ENCODE assay signal across 8 cellular contexts in the genomic region with DNA sequence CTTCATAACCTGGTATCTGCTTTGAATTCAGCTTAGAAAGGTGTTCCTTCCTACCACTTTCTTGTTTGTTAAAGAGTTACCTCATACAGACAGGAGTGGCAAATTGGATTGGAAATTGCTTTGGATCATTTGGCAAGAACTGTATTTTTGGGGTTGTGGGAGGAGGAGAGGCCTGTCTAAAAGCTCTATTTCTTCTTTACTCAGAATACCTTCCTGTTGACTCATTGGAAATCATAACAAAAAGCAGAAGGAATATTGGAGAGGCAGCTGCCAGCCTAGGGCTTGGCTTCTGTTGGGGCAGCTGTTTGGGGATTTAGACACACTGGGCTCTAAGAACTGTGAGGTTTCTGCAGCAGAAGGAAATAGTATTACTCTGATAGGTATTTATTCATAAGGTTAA. TPM values are rescaled to one million over a fixed set of nuclear protein-coding genes. Genes with fewer than 3 reads are reported as not detected.
DNase-seq lines count a peak whose midpoint lies in the region; ATAC-seq and TF ChIP-seq lines count a peak whose summit lies in the region.

No MANE protein-coding gene starts in this region.

- H3K27ac ChIP-seq in BLaER1 (no peak overlapping the region), sigmoid colon (peak overlapping the region; percentile 80 to 90 (median 86))

- H3K27me3 Mint-ChIP-seq in WTC11 (ENCODE audit: low read depth) = no peaks in the 10 kb centered on the region

- H3K4me1 Mint-ChIP-seq in WTC11 = peaks cover 69% of the 10 kb centered on the region

- H3K9me3 ChIP-seq in BLaER1 = peaks cover 18% of the 10 kb centered on the region
- H3K9me3 ChIP-seq in sigmoid colon = no peaks in the 10 kb centered on the region

- CTCF ChIA-PET in WTC11 (lab: Charles Lee) = interaction anchor here (0.8 to 1.3 kb wide), 2 partner anchors 12 to 14 kb away, joined by 3 to 4 read pairs; partner anchors contain the start of gene IQGAP1

- POLR2A ChIA-PET in WTC11 (lab: Charles Lee) = interaction anchor here (1.1 kb wide), 1 partner anchor 14 kb away, joined by 3 read pairs; no protein-coding TSS in a partner anchor

- H3K9ac ChIP-seq in BLaER1 = no peak overlapping the region

- H3K4me1 ChIP-seq in BLaER1 (peaks cover 53% of the 10 kb centered on the region), sigmoid colon (peaks cover 0 to 80% (median 74%) of the 10 kb centered on the region in 4 donors)

- no peak for TF ChIP-seq EP300 in sigmoid colon (IDR thresholded peaks at IDR 0.05)

- H3K36me3 Mint-ChIP-seq in WTC11 = no peaks in the 10 kb centered on the region

- H3K9me3 Mint-ChIP-seq in WTC11 = no peaks in the 10 kb centered on the region

- H3K27me3 ChIP-seq in BLaER1 = no peaks in the 10 kb centered on the region
- H3K27me3 ChIP-seq in sigmoid colon = no peaks in the 10 kb centered on the region

- H3K4me3 Mint-ChIP-seq in WTC11 = no peak overlapping the region

- intact Hi-C loops in sigmoid colon (cut with DNase I) = no loop called here

- TF ChIP-seq CTCF in WTC11 (IDR thresholded peaks at IDR 0.05) (no peak), sigmoid colon (IDR thresholded peaks at IDR 0.05) (no peak)

- H3K4me2 ChIP-seq in BLaER1 = peak overlapping the region; percentile 68

- H3K36me3 ChIP-seq in BLaER1 (peaks cover 12% of the 10 kb centered on the region), sigmoid colon (no peaks in the 10 kb centered on the region)

- DNase-seq in KBM-7 = peak; percentile 64
- no peak for DNase-seq in WTC11 (ENCODE audit: low spot score)
- peak; percentile 68 for DNase-seq in foreskin melanocyte
- DNase-seq in sigmoid colon = peak; percentile 73
- no peak for DNase-seq in HuH-7.5 (ENCODE audit: low spot score)

- in situ Hi-C loops in KBM-7 (cut with MboI; ENCODE audit: low pct_unique_long_range_greater_than_20kb, low sequenced_read_pairs) = no loop called here

- H3K27ac Mint-ChIP-seq in WTC11 = peak overlapping the region; percentile 95

- H3K4me3 ChIP-seq in BLaER1 (no peak overlapping the region), sigmoid colon (no peak overlapping the region)

- no peak for TF ChIP-seq POLR2A in sigmoid colon (IDR thresholded peaks at IDR 0.05)

- H4K20me1 ChIP-seq in BLaER1 = peaks cover 48% of the 10 kb centered on the region

- ATAC-seq in WTC11 (no peak), GM19452 (IDR thresholded peaks at IDR 0.05; ENCODE audit: unreplicated experiment) (no peak), HG03439 (IDR thresholded peaks at IDR 0.05; ENCODE audit: unreplicated experiment) (no peak)

TF ChIP-seq in WTC11, 78 proteins besides CTCF, POLR2A, EP300 and RAD21:
- TF ChIP-seq, protein P1, sequence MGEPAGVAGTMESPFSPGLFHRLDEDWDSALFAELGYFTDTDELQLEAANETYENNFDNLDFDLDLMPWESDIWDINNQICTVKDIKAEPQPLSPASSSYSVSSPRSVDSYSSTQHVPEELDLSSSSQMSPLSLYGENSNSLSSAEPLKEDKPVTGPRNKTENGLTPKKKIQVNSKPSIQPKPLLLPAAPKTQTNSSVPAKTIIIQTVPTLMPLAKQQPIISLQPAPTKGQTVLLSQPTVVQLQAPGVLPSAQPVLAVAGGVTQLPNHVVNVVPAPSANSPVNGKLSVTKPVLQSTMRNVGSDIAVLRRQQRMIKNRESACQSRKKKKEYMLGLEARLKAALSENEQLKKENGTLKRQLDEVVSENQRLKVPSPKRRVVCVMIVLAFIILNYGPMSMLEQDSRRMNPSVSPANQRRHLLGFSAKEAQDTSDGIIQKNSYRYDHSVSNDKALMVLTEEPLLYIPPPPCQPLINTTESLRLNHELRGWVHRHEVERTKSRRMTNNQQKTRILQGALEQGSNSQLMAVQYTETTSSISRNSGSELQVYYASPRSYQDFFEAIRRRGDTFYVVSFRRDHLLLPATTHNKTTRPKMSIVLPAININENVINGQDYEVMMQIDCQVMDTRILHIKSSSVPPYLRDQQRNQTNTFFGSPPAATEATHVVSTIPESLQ (CRISPR knock-in tag; IDR thresholded peaks at IDR 0.05) = no peak
- TF ChIP-seq ATF2 (CRISPR knock-in tag; IDR thresholded peaks at IDR 0.05; ENCODE audit: borderline replicate concordance, low read depth) (no peak), ZNF138 (CRISPR knock-in tag; conservative IDR thresholded peaks at IDR 0.05) (no peak), ZMAT4 (CRISPR knock-in tag; IDR thresholded peaks at IDR 0.05) (no peak), SMAD4 (CRISPR knock-in tag; IDR thresholded peaks at IDR 0.05) (no peak), USF1 (CRISPR knock-in tag; IDR thresholded peaks at IDR 0.05) (no peak), ZNF263 (CRISPR knock-in tag; IDR thresholded peaks at IDR 0.05; ENCODE audit: low read depth) (no peak), EMX1 (CRISPR knock-in tag; IDR thresholded peaks at IDR 0.05) (no peak), CREB1 (CRISPR knock-in tag; IDR thresholded peaks at IDR 0.05) (no peak), SOX15 (CRISPR knock-in tag; IDR thresholded peaks at IDR 0.05) (no peak), JUN (CRISPR knock-in tag; IDR thresholded peaks at IDR 0.05) (no peak), NR1H2 (CRISPR knock-in tag; IDR thresholded peaks at IDR 0.05) (no peak), PRRX2 (CRISPR knock-in tag; IDR thresholded peaks at IDR 0.05) (no peak), TEAD1 (CRISPR knock-in tag; IDR thresholded peaks at IDR 0.05) (no peak)
- TF ChIP-seq, protein P2, sequence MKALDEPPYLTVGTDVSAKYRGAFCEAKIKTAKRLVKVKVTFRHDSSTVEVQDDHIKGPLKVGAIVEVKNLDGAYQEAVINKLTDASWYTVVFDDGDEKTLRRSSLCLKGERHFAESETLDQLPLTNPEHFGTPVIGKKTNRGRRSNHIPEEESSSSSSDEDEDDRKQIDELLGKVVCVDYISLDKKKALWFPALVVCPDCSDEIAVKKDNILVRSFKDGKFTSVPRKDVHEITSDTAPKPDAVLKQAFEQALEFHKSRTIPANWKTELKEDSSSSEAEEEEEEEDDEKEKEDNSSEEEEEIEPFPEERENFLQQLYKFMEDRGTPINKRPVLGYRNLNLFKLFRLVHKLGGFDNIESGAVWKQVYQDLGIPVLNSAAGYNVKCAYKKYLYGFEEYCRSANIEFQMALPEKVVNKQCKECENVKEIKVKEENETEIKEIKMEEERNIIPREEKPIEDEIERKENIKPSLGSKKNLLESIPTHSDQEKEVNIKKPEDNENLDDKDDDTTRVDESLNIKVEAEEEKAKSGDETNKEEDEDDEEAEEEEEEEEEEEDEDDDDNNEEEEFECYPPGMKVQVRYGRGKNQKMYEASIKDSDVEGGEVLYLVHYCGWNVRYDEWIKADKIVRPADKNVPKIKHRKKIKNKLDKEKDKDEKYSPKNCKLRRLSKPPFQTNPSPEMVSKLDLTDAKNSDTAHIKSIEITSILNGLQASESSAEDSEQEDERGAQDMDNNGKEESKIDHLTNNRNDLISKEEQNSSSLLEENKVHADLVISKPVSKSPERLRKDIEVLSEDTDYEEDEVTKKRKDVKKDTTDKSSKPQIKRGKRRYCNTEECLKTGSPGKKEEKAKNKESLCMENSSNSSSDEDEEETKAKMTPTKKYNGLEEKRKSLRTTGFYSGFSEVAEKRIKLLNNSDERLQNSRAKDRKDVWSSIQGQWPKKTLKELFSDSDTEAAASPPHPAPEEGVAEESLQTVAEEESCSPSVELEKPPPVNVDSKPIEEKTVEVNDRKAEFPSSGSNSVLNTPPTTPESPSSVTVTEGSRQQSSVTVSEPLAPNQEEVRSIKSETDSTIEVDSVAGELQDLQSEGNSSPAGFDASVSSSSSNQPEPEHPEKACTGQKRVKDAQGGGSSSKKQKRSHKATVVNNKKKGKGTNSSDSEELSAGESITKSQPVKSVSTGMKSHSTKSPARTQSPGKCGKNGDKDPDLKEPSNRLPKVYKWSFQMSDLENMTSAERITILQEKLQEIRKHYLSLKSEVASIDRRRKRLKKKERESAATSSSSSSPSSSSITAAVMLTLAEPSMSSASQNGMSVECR (CRISPR knock-in tag; IDR thresholded peaks at IDR 0.05; ENCODE audit: borderline replicate concordance) = no peak
- TF ChIP-seq, protein P3, sequence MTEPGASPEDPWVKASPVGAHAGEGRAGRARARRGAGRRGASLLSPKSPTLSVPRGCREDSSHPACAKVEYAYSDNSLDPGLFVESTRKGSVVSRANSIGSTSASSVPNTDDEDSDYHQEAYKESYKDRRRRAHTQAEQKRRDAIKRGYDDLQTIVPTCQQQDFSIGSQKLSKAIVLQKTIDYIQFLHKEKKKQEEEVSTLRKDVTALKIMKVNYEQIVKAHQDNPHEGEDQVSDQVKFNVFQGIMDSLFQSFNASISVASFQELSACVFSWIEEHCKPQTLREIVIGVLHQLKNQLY (CRISPR knock-in tag; IDR thresholded peaks at IDR 0.05) = no peak

RNA-seq across cellular contexts. Expression of gene IQGAP1, which starts 14.2 kb away (rescaled TPM):
- total RNA-seq in WTC11 (2021) (83.0 to 106 TPM (median 86.8 TPM) in 3 replicates), sigmoid colon (100 to 1,000 TPM; 135 to 283 (median 183) TPM)
- 100 to 1,000 TPM in 1 of 3 donors, 10 to 100 TPM in 2; 96.7 to 120 (median 97.6) TPM for polyA plus RNA-seq in sigmoid colon

RNA-seq across cellular contexts. Expression of gene ZNF774, which starts 50.1 kb away (rescaled TPM):
- total RNA-seq in WTC11 (2021) (2.6 to 3.6 TPM (median 2.9 TPM) in 3 replicates), sigmoid colon (1 to 10 TPM; 1.5 to 4.3 (median 2.5) TPM)
- polyA plus RNA-seq in sigmoid colon = 1 to 10 TPM; 1.4 to 4.0 (median 1.8) TPM

Comparison
In these comparisons a context has a peak if more than half of its experiments do, and no peak if none do; other contexts are left out.
1. DNase-seq: peak in KBM-7 (single experiment), foreskin melanocyte (single experiment) and sigmoid colon (single experiment); none in WTC11 (single experiment) and HuH-7.5 (single experiment).